Comparison of ENCODE assay signal across 14 cellular contexts in genomic region chr5:164002653-164003052, GRCh38.
A peak's percentile ranks its signal among the peaks of the same experiment; 100 is the strongest.
DNase-seq lines count a peak whose midpoint lies in the region; ATAC-seq, FAIRE-seq and TF ChIP-seq lines count a peak whose summit lies in the region.
"Had no signal": no experiment of that assay in that cellular context is flagged by ENCODE, and none has a peak within 500 bp of the region (broad histone marks: within the 10 kb centered on the region; RNA-seq: fewer than 3 reads in every experiment).

No MANE protein-coding gene starts in this region.

- H3K27me3 ChIP-seq in bronchial epithelial cell (ENCODE audit: control insufficient read depth, insufficient read depth, low read length): no peaks in the 10 kb centered on the region

- no peaks in the 10 kb centered on the region for H3K4me1 Mint-ChIP-seq in activated CD4-positive, alpha-beta memory T cell treated with anti-CD3 and anti-CD28 coated beads, Interleukin-2, amount 10 ng/mL, durations not matched to agents 7 days and 5 days

- no peaks in the 10 kb centered on the region for H3K9me3 Mint-ChIP-seq in activated CD4-positive, alpha-beta memory T cell treated with anti-CD3 and anti-CD28 coated beads, Interleukin-2, amount 10 ng/mL, durations not matched to agents 7 days and 5 days
- H3K9me3 Mint-ChIP-seq: activated T-cell treated with anti-CD3 and anti-CD28 coated beads, Interleukin-2, amount 50 U/mL, for 24 hours had no signal

- CTCF ChIA-PET in activated CD4-positive, alpha-beta memory T cell treated with anti-CD3 and anti-CD28 coated beads, Interleukin-2, amount 10 ng/mL, durations not matched to agents 7 days and 5 days (lab: Charles Lee): no interaction called here

- POLR2A ChIA-PET in activated CD4-positive, alpha-beta memory T cell treated with anti-CD3 and anti-CD28 coated beads, Interleukin-2, amount 10 ng/mL, durations not matched to agents 7 days and 5 days (lab: Charles Lee): no interaction called here

- peak; percentile 28 for FAIRE-seq in bronchial epithelial cell (lab: Jason Lieb, UNC)
- FAIRE-seq: H1, TTC549 had no signal

- no peak overlapping the region for H3K27ac Mint-ChIP-seq in activated CD4-positive, alpha-beta memory T cell treated with anti-CD3 and anti-CD28 coated beads, Interleukin-2, amount 10 ng/mL, durations not matched to agents 7 days and 5 days
- H3K27ac Mint-ChIP-seq: activated T-cell treated with anti-CD3 and anti-CD28 coated beads, Interleukin-2, amount 50 U/mL, for 24 hours had no signal

- H3K27me3 Mint-ChIP-seq in activated CD4-positive, alpha-beta memory T cell treated with anti-CD3 and anti-CD28 coated beads, Interleukin-2, amount 10 ng/mL, durations not matched to agents 7 days and 5 days: no peaks in the 10 kb centered on the region
- H3K27me3 Mint-ChIP-seq: activated T-cell treated with anti-CD3 and anti-CD28 coated beads, Interleukin-2, amount 50 U/mL, for 24 hours had no signal

- H3K4me3 Mint-ChIP-seq in activated CD4-positive, alpha-beta memory T cell treated with anti-CD3 and anti-CD28 coated beads, Interleukin-2, amount 10 ng/mL, durations not matched to agents 7 days and 5 days: no peak overlapping the region
- H3K4me3 Mint-ChIP-seq: activated T-cell treated with anti-CD3 and anti-CD28 coated beads, Interleukin-2, amount 50 U/mL, for 24 hours had no signal

- peak; percentile 69 for ATAC-seq in GM21360 (IDR thresholded peaks at IDR 0.05; ENCODE audit: unreplicated experiment)
- ATAC-seq in HG03196 (IDR thresholded peaks at IDR 0.05; ENCODE audit: unreplicated experiment): peak; percentile 50
- ATAC-seq in GM19467 (IDR thresholded peaks at IDR 0.05; ENCODE audit: unreplicated experiment): no peak
- ATAC-seq: Panc1 had no signal

- no peaks in the 10 kb centered on the region for H3K36me3 ChIP-seq in bronchial epithelial cell (ENCODE audit: control insufficient read depth, insufficient read depth, low read length)

- DNase-seq in bronchial epithelial cell (ENCODE audit: low read depth) (peak; percentile 70), retinal pigment epithelial cell (ENCODE audit: low read depth) (peak; percentile 63), RKO (ENCODE audit: low spot score) (no peak)
- no peak for DNase-seq in activated CD4-positive, alpha-beta memory T cell treated with anti-CD3 and anti-CD28 coated beads, Interleukin-2, amount 10 ng/mL, durations not matched to agents 7 days and 5 days
- DNase-seq: activated T-cell treated with anti-CD3 and anti-CD28 coated beads, Interleukin-2, amount 50 U/mL, for 24 hours; central memory CD4-positive, alpha-beta T cell; DMS 273 treated with DMSO at 0.1 percent for 48 hours; NCI-H1694 treated with DMSO at 0.1 percent for 48 hours had no signal

- H3K4me3 ChIP-seq in bronchial epithelial cell (ENCODE audit: low read depth, low read length) (no peak overlapping the region), retinal pigment epithelial cell (ENCODE audit: low read length) (no peak overlapping the region)

- no peak for TF ChIP-seq CTCF in bronchial epithelial cell (IDR thresholded peaks at IDR 0.05; ENCODE audit: insufficient read depth, low read length, severe bottlenecking)
- no peak for TF ChIP-seq CTCF in retinal pigment epithelial cell (conservative IDR thresholded peaks at IDR 0.05; ENCODE audit: low read depth, low read length)

- H3K36me3 Mint-ChIP-seq in activated CD4-positive, alpha-beta memory T cell treated with anti-CD3 and anti-CD28 coated beads, Interleukin-2, amount 10 ng/mL, durations not matched to agents 7 days and 5 days (ENCODE audit: low read depth): no peaks in the 10 kb centered on the region

Comparison
In these comparisons a context has a peak if more than half of its experiments do, and no peak if none do; other contexts are left out.
1. DNase-seq: peak in bronchial epithelial cell (single experiment) and retinal pigment epithelial cell (single experiment); none in RKO (single experiment) and activated CD4-positive, alpha-beta memory T cell treated with anti-CD3 and anti-CD28 coated beads, Interleukin-2, amount 10 ng/mL, durations not matched to agents 7 days and 5 days (single experiment).